ENCODE assay signal across 8 cellular contexts in genomic region chr5:177600458-177601018, GRCh38. TPM values are rescaled to one million over a fixed set of nuclear protein-coding genes. Genes with fewer than 3 reads are reported as not detected.
DNase-seq lines count a peak whose midpoint lies in the region; ATAC-seq and TF ChIP-seq lines count a peak whose summit lies in the region.

No MANE protein-coding gene starts in this region.

- intact Hi-C loops in Calu3 (cut with micrococcal nuclease; ENCODE audit: unreplicated experiment): no loop called here
- intact Hi-C loops in spleen (cut with DNase I; ENCODE audit: low total_unique reads): loop anchor here (10.0 kb wide), 1 partner anchor 464 kb away; no protein-coding TSS in a partner anchor

- H3K36me3 ChIP-seq in adipocyte (ENCODE audit: control insufficient read depth, insufficient read depth, low read length, severe bottlenecking): peaks cover 19% of the 10 kb centered on the region
- peaks cover 0 to 41% (median 15%) of the 10 kb centered on the region in 6 donors for H3K36me3 ChIP-seq in spleen

- peaks cover 21% of the 10 kb centered on the region for H3K4me1 ChIP-seq in adipocyte (ENCODE audit: control insufficient read depth, insufficient read depth, low read length)
- H3K4me1 ChIP-seq in spleen: peaks cover 0 to 48% (median 29%) of the 10 kb centered on the region in 6 donors

- TF ChIP-seq POLR2A in spleen (IDR thresholded peaks at IDR 0.05): no peak

- H3K4me3 ChIP-seq in adipocyte (ENCODE audit: low read length) (peak overlapping the region; percentile 87), spleen (peak overlapping the region; percentile 73 to 94 (median 82))

- H3K27ac Mint-ChIP-seq in Calu3 (ENCODE audit: unreplicated experiment): peak overlapping the region; percentile 86

- H3K4me1 Mint-ChIP-seq in Calu3 (ENCODE audit: low read depth, unreplicated experiment): peaks cover 27% of the 10 kb centered on the region

- peak overlapping the region; percentile 96 for H3K9ac ChIP-seq in adipocyte (ENCODE audit: low read length)

- no TSS peak for BruUV-seq in Calu3 (replicated peaks; lab: Mats Ljungman, UMichigan)

- peak overlapping the region in 7 of 8 donors; percentile 77 to 93 (median 91) for H3K27ac ChIP-seq in spleen

- ATAC-seq in HG03354 (IDR thresholded peaks at IDR 0.05; ENCODE audit: poor library complexity, severe bottlenecking, unreplicated experiment) (peak; percentile 8), HG03457 (IDR thresholded peaks at IDR 0.05; ENCODE audit: unreplicated experiment) (no peak)

- no peaks in the 10 kb centered on the region for H3K27me3 ChIP-seq in adipocyte (replicated peaks; ENCODE audit: control insufficient read depth, insufficient read depth, low read length)
- no peaks in the 10 kb centered on the region for H3K27me3 ChIP-seq in spleen (replicated peaks in 1 of 7)

- H3K27me3 Mint-ChIP-seq in Calu3 (ENCODE audit: unreplicated experiment): no peaks in the 10 kb centered on the region

- WGBS in spleen, 5 donors: 3 to 6% (median 4%) methylated on average over 20 of the region's 20 CpGs

- DNase-seq in Calu3 (no peak), adipocyte (ENCODE audit: low read depth) (peak; percentile 53), inferior parietal cortex (ENCODE audit: extremely low spot score) (peak; percentile 17), spleen (no peak), COR-L47 (lab: John Stamatoyannopoulos, UW) (no peak), foreskin melanocyte (no peak)

- peak overlapping the region; percentile 88 for H3K4me3 Mint-ChIP-seq in Calu3 (ENCODE audit: low read depth, unreplicated experiment)

- peaks cover 57% of the 10 kb centered on the region for H3K36me3 Mint-ChIP-seq in Calu3 (ENCODE audit: insufficient read depth, unreplicated experiment)

- TF ChIP-seq CTCF in Calu3 (IDR thresholded peaks at IDR 0.05; ENCODE audit: unreplicated experiment): no peak
- peak in 1 of 11 experiments; percentile 7 for TF ChIP-seq CTCF in spleen (IDR thresholded peaks at IDR 0.05 in 8 of 11, conservative IDR thresholded peaks at IDR 0.05 in 3 of 11)

- H3K9me3 Mint-ChIP-seq in Calu3 (ENCODE audit: low read depth, unreplicated experiment): no peaks in the 10 kb centered on the region

- H3K9me3 ChIP-seq in adipocyte (ENCODE audit: control insufficient read depth, low read length): no peaks in the 10 kb centered on the region
- no peaks in the 10 kb centered on the region for H3K9me3 ChIP-seq in spleen

- CTCF ChIA-PET in Calu3 (lab: Charles Lee): interaction anchor here (0.9 kb wide), 1 partner anchor 9 kb away, joined by 3 read pairs; the partner anchor contains the start of gene TMED9

RNA-seq across cellular contexts. Expression of gene B4GALT7, which starts 0.6 kb away (rescaled TPM):
- total RNA-seq in Calu3 (2022): 48.8 and 55.7 TPM in 2 replicates
- total RNA-seq in spleen: 10 to 100 TPM; 26.8 to 35.6 (median 32.5) TPM
- polyA plus RNA-seq in spleen: 10 to 100 TPM; 22.7 to 43.8 (median 37.4) TPM

RNA-seq across cellular contexts. Expression of gene TMED9, which starts 8.5 kb away (rescaled TPM):
- total RNA-seq in Calu3 (2022) (275 and 294 TPM in 2 replicates), spleen (100 to 1,000 TPM in 4 of 7 donors, 10 to 100 TPM in 3; 72.0 to 126 (median 110) TPM)
- 10 to 100 TPM; 52.6 to 96.9 (median 91.9) TPM for polyA plus RNA-seq in spleen

RNA-seq across cellular contexts. Expression of gene FAM193B, which starts 46.2 kb away (rescaled TPM):
- total RNA-seq in Calu3 (2022) (92.0 and 97.0 TPM in 2 replicates), spleen (100 to 1,000 TPM in 5 of 7 donors, 10 to 100 TPM in 2; 86.9 to 155 (median 116) TPM)
- 100 to 1,000 TPM; 145 to 364 (median 348) TPM for polyA plus RNA-seq in spleen

Comparison
In these comparisons a context has a peak if more than half of its experiments do, and no peak if none do; other contexts are left out.
1. DNase-seq: peak in adipocyte (single experiment) and inferior parietal cortex (single experiment); none in Calu3 (single experiment), spleen (single experiment), COR-L47 (single experiment) and foreskin melanocyte (single experiment).